ENCODE assay signal across 1 cellular context in the genomic region with DNA sequence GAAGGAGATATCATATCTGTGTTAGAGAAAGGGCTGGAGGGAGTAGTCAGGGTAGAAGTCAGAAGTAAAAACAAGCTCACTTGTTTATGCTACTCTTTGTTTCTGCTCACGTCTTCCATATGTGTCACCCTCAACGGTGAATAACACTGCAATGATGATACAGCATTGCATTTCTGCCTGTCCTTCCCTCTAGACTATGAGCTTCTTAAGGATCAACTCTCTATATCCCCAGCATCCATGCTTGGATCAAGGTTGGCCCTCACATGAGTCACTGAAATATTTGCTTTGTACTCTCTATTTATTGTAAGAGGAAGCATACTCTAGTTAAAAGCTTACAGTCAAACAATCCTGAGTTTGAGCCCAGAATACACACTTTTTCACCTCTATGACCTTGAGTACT.
TF ChIP-seq lines count a peak whose summit lies in the region.

No MANE protein-coding gene starts in this region.

TF ChIP-seq in SK-N-SH, 30 proteins besides CTCF, POLR2A, EP300 and RAD21 (continued from another document):
- TF ChIP-seq YY1 (IDR thresholded peaks at IDR 0.05; ENCODE audit: low read depth) (no peak), GABPA (IDR thresholded peaks at IDR 0.05; ENCODE audit: low read depth) (no peak), SMC3 (IDR thresholded peaks at IDR 0.05; ENCODE audit: low read depth, low read length) (no peak)
- TF ChIP-seq, protein P1, sequence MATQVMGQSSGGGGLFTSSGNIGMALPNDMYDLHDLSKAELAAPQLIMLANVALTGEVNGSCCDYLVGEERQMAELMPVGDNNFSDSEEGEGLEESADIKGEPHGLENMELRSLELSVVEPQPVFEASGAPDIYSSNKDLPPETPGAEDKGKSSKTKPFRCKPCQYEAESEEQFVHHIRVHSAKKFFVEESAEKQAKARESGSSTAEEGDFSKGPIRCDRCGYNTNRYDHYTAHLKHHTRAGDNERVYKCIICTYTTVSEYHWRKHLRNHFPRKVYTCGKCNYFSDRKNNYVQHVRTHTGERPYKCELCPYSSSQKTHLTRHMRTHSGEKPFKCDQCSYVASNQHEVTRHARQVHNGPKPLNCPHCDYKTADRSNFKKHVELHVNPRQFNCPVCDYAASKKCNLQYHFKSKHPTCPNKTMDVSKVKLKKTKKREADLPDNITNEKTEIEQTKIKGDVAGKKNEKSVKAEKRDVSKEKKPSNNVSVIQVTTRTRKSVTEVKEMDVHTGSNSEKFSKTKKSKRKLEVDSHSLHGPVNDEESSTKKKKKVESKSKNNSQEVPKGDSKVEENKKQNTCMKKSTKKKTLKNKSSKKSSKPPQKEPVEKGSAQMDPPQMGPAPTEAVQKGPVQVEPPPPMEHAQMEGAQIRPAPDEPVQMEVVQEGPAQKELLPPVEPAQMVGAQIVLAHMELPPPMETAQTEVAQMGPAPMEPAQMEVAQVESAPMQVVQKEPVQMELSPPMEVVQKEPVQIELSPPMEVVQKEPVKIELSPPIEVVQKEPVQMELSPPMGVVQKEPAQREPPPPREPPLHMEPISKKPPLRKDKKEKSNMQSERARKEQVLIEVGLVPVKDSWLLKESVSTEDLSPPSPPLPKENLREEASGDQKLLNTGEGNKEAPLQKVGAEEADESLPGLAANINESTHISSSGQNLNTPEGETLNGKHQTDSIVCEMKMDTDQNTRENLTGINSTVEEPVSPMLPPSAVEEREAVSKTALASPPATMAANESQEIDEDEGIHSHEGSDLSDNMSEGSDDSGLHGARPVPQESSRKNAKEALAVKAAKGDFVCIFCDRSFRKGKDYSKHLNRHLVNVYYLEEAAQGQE (IDR thresholded peaks at IDR 0.05; ENCODE audit: low read depth, low read length) = no peak
